ENCODE assay signal across 9 cellular contexts in genomic region chr3:15557511-15557946, GRCh38. TPM values are rescaled to one million over a fixed set of nuclear protein-coding genes. Genes with fewer than 3 reads are reported as not detected.
DNase-seq lines count a peak whose midpoint lies in the region; ATAC-seq, FAIRE-seq and TF ChIP-seq lines count a peak whose summit lies in the region.
"Had no signal": no experiment of that assay in that cellular context is flagged by ENCODE, and none has a peak within 500 bp of the region (broad histone marks: within the 10 kb centered on the region; RNA-seq: fewer than 3 reads in every experiment).

No MANE protein-coding gene starts in this region.

- intact Hi-C loops in Calu3 (cut with micrococcal nuclease; ENCODE audit: unreplicated experiment) = loop anchor here (1.0 to 10.0 kb wide), 3 partner anchors 130 to 355 kb away; partner anchors contain the start of genes EAF1 and METTL6

- FAIRE-seq in HTR-8/SVneo (lab: Jason Lieb, UNC) = no peak
- FAIRE-seq: colon had no signal

- H3K4me3 Mint-ChIP-seq in Calu3 (ENCODE audit: low read depth, unreplicated experiment) = no peak overlapping the region

- H3K4me1 Mint-ChIP-seq in Calu3 (ENCODE audit: low read depth, unreplicated experiment) = no peaks in the 10 kb centered on the region

- H3K27me3 Mint-ChIP-seq in Calu3 (ENCODE audit: unreplicated experiment) = no peaks in the 10 kb centered on the region

- CTCF ChIA-PET in Calu3 (lab: Charles Lee) = interaction anchor here (0.5 to 0.6 kb wide), 2 partner anchors 9 to 74 kb away, joined by 3 read pairs; no protein-coding TSS in a partner anchor

- H3K27ac Mint-ChIP-seq in Calu3 (ENCODE audit: unreplicated experiment) = no peak overlapping the region

- peak; percentile 38 for TF ChIP-seq CTCF in Calu3 (IDR thresholded peaks at IDR 0.05; ENCODE audit: unreplicated experiment)

- no peaks in the 10 kb centered on the region for H3K9me3 Mint-ChIP-seq in Calu3 (ENCODE audit: low read depth, unreplicated experiment)

- H3K36me3 Mint-ChIP-seq in Calu3 (ENCODE audit: insufficient read depth, unreplicated experiment) = no peaks in the 10 kb centered on the region

- BruUV-seq in Calu3 (replicated peaks; lab: Mats Ljungman, UMichigan) = no TSS peak

- peak; percentile 62 for ATAC-seq in GM19438 (IDR thresholded peaks at IDR 0.05; ENCODE audit: low read depth, unreplicated experiment)
- ATAC-seq in HG03457 (IDR thresholded peaks at IDR 0.05; ENCODE audit: unreplicated experiment) = no peak

- DNase-seq in Calu3 (peak; percentile 75), HTR-8/SVneo (ENCODE audit: insufficient read length, low spot score) (peak; percentile 54), RKO (ENCODE audit: low spot score) (peak; percentile 74), globus pallidus (ENCODE audit: low spot score) (peak; percentile 41), putamen (ENCODE audit: low spot score) (peak; percentile 29)
- DNase-seq in activated T-helper 9 cell treated with anti-CD3 and anti-CD28 coated beads, Interleukin-2, amount 50 U/mL, for 16 hours (ENCODE audit: low read depth) = peak; percentile 22

RNA-seq across cellular contexts. Expression of gene COLQ, which starts 36.0 kb away (rescaled TPM):
- total RNA-seq in Calu3 (2022) = 1.3 and 1.7 TPM in 2 replicates

RNA-seq across cellular contexts. Expression of gene HACL1, which starts 43.8 kb away (rescaled TPM):
- total RNA-seq in Calu3 (2022) = 19.6 and 21.4 TPM in 2 replicates

RNA-seq across cellular contexts. Expression of gene BTD, which starts 44.0 kb away (rescaled TPM):
- total RNA-seq in Calu3 (2022) = 7.7 and 9.4 TPM in 2 replicates

Comparison
In these comparisons a context has a peak if more than half of its experiments do, and no peak if none do; other contexts are left out.
1. DNase-seq: peak in every context shown above with its lines; median percentile 75 in Calu3; 74 in RKO; 54 in HTR-8/SVneo; 41 in globus pallidus; 29 in putamen; 22 in activated T-helper 9 cell treated with anti-CD3 and anti-CD28 coated beads, Interleukin-2, amount 50 U/mL, for 16 hours.